In genomic region chr5:171415115-171415730, GRCh38 we compare ENCODE assay signal across 17 cellular contexts. TPM values are rescaled to one million over a fixed set of nuclear protein-coding genes. Genes with fewer than 3 reads are reported as not detected.
DNase-seq lines count a peak whose midpoint lies in the region; ATAC-seq and TF ChIP-seq lines count a peak whose summit lies in the region.
"Had no signal": no experiment of that assay in that cellular context is flagged by ENCODE, and none has a peak within 500 bp of the region (broad histone marks: within the 10 kb centered on the region; RNA-seq: fewer than 3 reads in every experiment).

No MANE protein-coding gene starts in this region.

- H3K27me3 ChIP-seq in GM23338 (ENCODE audit: insufficient read depth) = peaks cover 15% of the 10 kb centered on the region
- no peaks in the 10 kb centered on the region for H3K27me3 ChIP-seq in SK-N-SH (ENCODE audit: insufficient read depth)
- H3K27me3 ChIP-seq: brain microvascular endothelial cell had no signal

- POLR2A ChIA-PET in SK-N-SH (lab: Yijun Ruan, JAX) = interaction anchor here (0.7 kb wide), 2 partner anchors 208 to 444 kb away, joined by 3 read pairs; no protein-coding TSS in a partner anchor

- peaks cover 10% of the 10 kb centered on the region for H3K27me3 Mint-ChIP-seq in GM23338 (ENCODE audit: insufficient read depth, low read depth, poor library complexity)
- H3K27me3 Mint-ChIP-seq: effector memory CD8-positive, alpha-beta T cell had no signal

- no peak overlapping the region for H3K4me3 ChIP-seq in GM23338
- H3K4me3 ChIP-seq in SK-N-SH (ENCODE audit: low read depth in 2 of 2, low read length in 1 of 2) = no peak overlapping the region
- no peak overlapping the region for H3K4me3 ChIP-seq in fibroblast of the aortic adventitia (ENCODE audit: low read depth, low read length)
- H3K4me3 ChIP-seq: SK-N-MC, skin epidermis, thoracic aorta had no signal

- H3K27ac Mint-ChIP-seq in GM23338 = 0 out of 2 replicates have a peak overlapping the region, but pooled peaks have one; percentile 50
- H3K27ac Mint-ChIP-seq: activated B cell treated with CpG ODN at 0.5 μM for 24 hours had no signal

- WGBS in SK-N-SH (ENCODE audit: low lambda C conversion rate) = 94% methylated on average over 9 of the region's 9 CpGs

- H2AFZ ChIP-seq in GM23338 (no peak overlapping the region), SK-N-SH (ENCODE audit: low read depth) (no peak overlapping the region)

- H3K36me3 ChIP-seq in GM23338 (ENCODE audit: insufficient read depth) (peaks cover 17% of the 10 kb centered on the region), SK-N-SH (replicated peaks in 1 of 2; ENCODE audit: control insufficient read depth in 1 of 2, insufficient read depth in 2 of 2, low read length in 1 of 2) (peaks cover 36 to 45% of the 10 kb centered on the region in 2 experiments)

- no peak for TF ChIP-seq RAD21 in SK-N-SH (IDR thresholded peaks at IDR 0.05; ENCODE audit: low read length)

- H3K9me3 Mint-ChIP-seq in GM23338 = no peaks in the 10 kb centered on the region
- H3K9me3 Mint-ChIP-seq: activated B cell treated with CpG ODN at 0.5 μM for 24 hours; effector memory CD8-positive, alpha-beta T cell had no signal

- no peaks in the 10 kb centered on the region for H3K9me3 ChIP-seq in SK-N-SH
- H3K9me3 ChIP-seq: Caco-2, thoracic aorta had no signal

- H3K4me3 Mint-ChIP-seq in GM23338 = no peak overlapping the region; the same call in 2 of the 3 replicates
- H3K4me3 Mint-ChIP-seq: activated B cell treated with CpG ODN at 0.5 μM for 24 hours; effector memory CD8-positive, alpha-beta T cell had no signal

- CTCF ChIA-PET in SK-N-SH (lab: Yijun Ruan, JAX) = interaction anchor here (0.6 to 1.7 kb wide), 4 partner anchors 23 to 497 kb away, joined by 3 to 6 read pairs (median 4); no protein-coding TSS in a partner anchor

- peak overlapping the region; percentile 60 for H3K27ac ChIP-seq in GM23338 (ENCODE audit: low read depth)
- no peak overlapping the region for H3K27ac ChIP-seq in SK-N-SH (ENCODE audit: low read depth in 2 of 2, low read length in 1 of 2)
- H3K27ac ChIP-seq: brain microvascular endothelial cell, SK-N-MC, skin epidermis, thoracic aorta had no signal

- ATAC-seq in GM23338 = peak; percentile 1; the same call in 2 of the 3 replicates
- ATAC-seq: effector memory CD8-positive, alpha-beta T cell had no signal

- H3K9ac ChIP-seq in SK-N-SH = no peak overlapping the region

- H3K9me2 ChIP-seq in GM23338 (ENCODE audit: insufficient read depth) (no peaks in the 10 kb centered on the region), SK-N-SH (no peaks in the 10 kb centered on the region)

- no peak for TF ChIP-seq CTCF in GM23338 (conservative IDR thresholded peaks at IDR 0.05; ENCODE audit: low read depth in 2 of 2)
- no peak for TF ChIP-seq CTCF in SK-N-SH (IDR thresholded peaks at IDR 0.05)
- TF ChIP-seq CTCF in fibroblast of the aortic adventitia (IDR thresholded peaks at IDR 0.05; ENCODE audit: insufficient read depth, low read length) = no peak

- H3F3A ChIP-seq in GM23338 (replicated peaks; ENCODE audit: low read depth) = peaks cover 62% of the 10 kb centered on the region
- H3F3A ChIP-seq in SK-N-SH (replicated peaks; ENCODE audit: insufficient read depth) = peaks cover 77% of the 10 kb centered on the region

- DNase-seq in DMS 273 (lab: John Stamatoyannopoulos, UW; ENCODE audit: unreplicated experiment) (peak; percentile 77), GM23338 (ENCODE audit: low spot score) (peak; percentile 27), SK-N-SH (no peak), fibroblast of the aortic adventitia (ENCODE audit: low read depth) (peak; percentile 88), DMS114 treated with DMSO at 0.1 percent for 48 hours (lab: John Stamatoyannopoulos, UW; ENCODE audit: unreplicated experiment) (no peak), OCI-M1 (lab: John Stamatoyannopoulos, UW) (no peak), GM19238 (ENCODE audit: insufficient read length, low spot score) (no peak)
- DNase-seq: activated B cell treated with CpG ODN at 0.5 μM for 24 hours; brain microvascular endothelial cell; effector memory CD8-positive, alpha-beta T cell; GOT3; hippocampal formation; NCI-H187 had no signal

- no peak for TF ChIP-seq EP300 in SK-N-SH (IDR thresholded peaks at IDR 0.05; ENCODE audit: borderline replicate concordance in 1 of 2, low read depth in 1 of 2, low read length in 1 of 2)

- H4K20me1 ChIP-seq in GM23338 (replicated peaks; ENCODE audit: insufficient read depth) = peaks cover 44% of the 10 kb centered on the region
- H4K20me1 ChIP-seq in SK-N-SH (ENCODE audit: insufficient read depth) = peaks cover 91% of the 10 kb centered on the region

- peaks cover 9% of the 10 kb centered on the region for H3K4me1 Mint-ChIP-seq in GM23338

- H3K4me2 ChIP-seq in GM23338 (no peak overlapping the region), SK-N-SH (no peak overlapping the region)

- H3K36me3 Mint-ChIP-seq in GM23338 (ENCODE audit: low read depth) = peaks cover 38% of the 10 kb centered on the region

- H3K4me1 ChIP-seq in GM23338 (ENCODE audit: insufficient read depth) (peaks cover 8% of the 10 kb centered on the region), SK-N-SH (ENCODE audit: control insufficient read depth in 1 of 2, insufficient read depth in 2 of 2, low read depth in 1 of 2, low read length in 1 of 2) (peaks cover 1 to 11% of the 10 kb centered on the region in 2 experiments; a peak in 1 of 4 replicates)
- H3K4me1 ChIP-seq: Caco-2 had no signal

- peaks cover 18% of the 10 kb centered on the region for H3K79me2 ChIP-seq in GM23338 (replicated peaks; ENCODE audit: insufficient read depth)
- H3K79me2 ChIP-seq in SK-N-SH (ENCODE audit: insufficient read depth) = peaks cover 30% of the 10 kb centered on the region

TF ChIP-seq in GM23338, 12 proteins besides CTCF, POLR2A, EP300 and RAD21 (continues in another document):
- TF ChIP-seq EZH2phosphoT487 (IDR thresholded peaks at IDR 0.05; ENCODE audit: unreplicated experiment) = no peak

TF ChIP-seq in SK-N-SH, 30 proteins besides CTCF, POLR2A, EP300 and RAD21:
- TF ChIP-seq SMC3 (IDR thresholded peaks at IDR 0.05; ENCODE audit: low read depth, low read length) (no peak), NFIC (IDR thresholded peaks at IDR 0.05; ENCODE audit: borderline replicate concordance) (no peak), CHD2 (IDR thresholded peaks at IDR 0.05; ENCODE audit: low read length, partially characterized antibody) (no peak), POLR2AphosphoS5 (IDR thresholded peaks at IDR 0.05; ENCODE audit: low read depth, low read length) (peak; percentile 23; the same call in 1 of the 2 replicates), ELF1 (IDR thresholded peaks at IDR 0.05) (no peak), USF2 (IDR thresholded peaks at IDR 0.05; ENCODE audit: borderline replicate concordance, low read depth, low read length) (no peak), GABPA (IDR thresholded peaks at IDR 0.05; ENCODE audit: low read depth) (no peak)

RNA-seq across cellular contexts. Expression of gene FGF18, which starts 4.2 kb away (rescaled TPM):
- total RNA-seq in GM23338 (2014; rRNA removed; shearing (Covaris generic)) = 0.56 TPM in 1 of 2 replicates, not detected in the other
- polyA plus RNA-seq in GM23338 (2016; fragmentation: Nextera tagmentation; extraction: Ambion mirVana) (0.75 and 0.86 TPM in 2 replicates), SK-N-SH (2012; rRNA removed) (0.67 and 0.89 TPM in 2 replicates)
- 0.44 and 0.51 TPM in 2 replicates for polyA plus RNA-seq in SK-N-SH (2012; cell fraction: cytosol; rRNA removed)
- 0.70 and 1.2 TPM in 2 replicates for polyA plus RNA-seq in SK-N-SH (2012; cell fraction: nucleus; rRNA removed)
- 0.54 TPM in 1 of 2 replicates, not detected in the other for total RNA-seq in fibroblast of the aortic adventitia (ENCODE audit: low replicate concordance)
- total RNA-seq: activated B cell treated with CpG ODN at 0.5 μM for 24 hours had no signal

RNA-seq across cellular contexts. Expression of gene NPM1, which starts 27.6 kb away (rescaled TPM):
- total RNA-seq in GM23338 (2014; rRNA removed; shearing (Covaris generic)) = 2,727 and 5,242 TPM in 2 replicates
- 3,739 and 3,980 TPM in 2 replicates for polyA plus RNA-seq in GM23338 (2016; fragmentation: Nextera tagmentation; extraction: Ambion mirVana)
- polyA plus RNA-seq in SK-N-SH (2012; rRNA removed) = 601 and 4,764 TPM in 2 replicates
- polyA plus RNA-seq in SK-N-SH (2012; cell fraction: cytosol; rRNA removed) = 831 and 5,787 TPM in 2 replicates
- polyA plus RNA-seq in SK-N-SH (2012; cell fraction: nucleus; rRNA removed) = 180 and 3,140 TPM in 2 replicates
- 1,373 and 6,496 TPM in 2 replicates for total RNA-seq in fibroblast of the aortic adventitia (ENCODE audit: low replicate concordance)

Comparison
In these comparisons a context has a peak if more than half of its experiments do, and no peak if none do; other contexts are left out.
1. DNase-seq: peak in DMS 273 (single experiment), GM23338 (single experiment) and fibroblast of the aortic adventitia (single experiment); none in SK-N-SH (single experiment), DMS114 treated with DMSO at 0.1 percent for 48 hours (single experiment), OCI-M1 (single experiment) and GM19238 (single experiment).